8 cellular contexts compared by ENCODE assay signal in the genomic region with DNA sequence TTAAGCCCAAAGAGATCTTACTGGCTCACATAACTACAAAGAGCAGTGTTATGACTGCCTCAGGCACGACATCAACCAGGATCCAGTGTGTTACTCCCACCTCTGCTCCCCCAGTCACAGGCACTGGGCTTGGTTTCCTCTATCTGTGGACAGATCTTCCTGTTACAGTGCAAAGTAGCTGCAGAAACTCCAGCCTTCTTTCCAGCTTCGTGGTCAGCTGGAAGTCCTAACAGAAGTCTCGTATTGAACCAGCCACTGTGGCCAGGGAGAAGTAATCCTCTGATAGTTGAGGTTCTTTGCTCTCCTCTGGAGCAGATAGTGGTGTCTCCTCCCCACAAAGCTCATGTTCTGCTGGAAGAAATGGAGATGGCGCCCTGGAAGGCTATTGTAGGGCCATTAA. TPM values are rescaled to one million over a fixed set of nuclear protein-coding genes. Genes with fewer than 3 reads are reported as not detected.
A peak's percentile ranks its signal among the peaks of the same experiment; 100 is the strongest.
DNase-seq lines count a peak whose midpoint lies in the region; ATAC-seq and TF ChIP-seq lines count a peak whose summit lies in the region.
"Not testable (repeated sequence)": the region's sequence is repeated elsewhere in the genome, so short reads cannot be mapped to it uniquely, and the experiment has no call there.

No MANE protein-coding gene starts in this region.

- not testable (repeated sequence) for H3K27me3 Mint-ChIP-seq in CD14-positive monocyte (ENCODE audit: low read depth in 3 of 3); T-helper 2 cell treated with Interferon-gamma antibody and Interleukin-4, amounts not matched to agents 5 μg/mL and 100 μg/mL, for 36 hours (ENCODE audit: low read depth); osteocyte (ENCODE audit: unreplicated experiment)

- H3K36me3 ChIP-seq in esophagus muscularis mucosa: peaks cover 15 to 74% (median 38%) of the 10 kb centered on the region in 4 donors
- peaks cover 4 to 67% (median 31%) of the 10 kb centered on the region in 4 donors for H3K36me3 ChIP-seq in right lobe of liver
- peaks cover 26 to 44% (median 28%) of the 10 kb centered on the region in 3 donors for H3K36me3 ChIP-seq in tibial artery

- H3K4me3 Mint-ChIP-seq in CD14-positive monocyte; T-helper 2 cell treated with Interferon-gamma antibody and Interleukin-4, amounts not matched to agents 5 μg/mL and 100 μg/mL, for 36 hours; osteocyte (ENCODE audit: unreplicated experiment): not testable (repeated sequence)

- H3K27ac Mint-ChIP-seq in CD14-positive monocyte (peak overlapping the region in 6 of 7 donors; percentile 12 to 84 (median 48)), osteocyte (ENCODE audit: unreplicated experiment) (peak overlapping the region; percentile 84)
- peak overlapping the region; percentile 31 for H3K27ac Mint-ChIP-seq in T-helper 2 cell treated with Interferon-gamma antibody and Interleukin-4, amounts not matched to agents 5 μg/mL and 100 μg/mL, for 36 hours

- H3K9me3 ChIP-seq in esophagus muscularis mucosa, right lobe of liver, tibial artery: not testable (repeated sequence)

- peaks cover 14% of the 10 kb centered on the region for H3K4me1 Mint-ChIP-seq in CD14-positive monocyte
- H3K4me1 Mint-ChIP-seq in T-helper 2 cell treated with Interferon-gamma antibody and Interleukin-4, amounts not matched to agents 5 μg/mL and 100 μg/mL, for 36 hours (ENCODE audit: low read depth): peaks cover 18% of the 10 kb centered on the region
- peaks cover 46% of the 10 kb centered on the region for H3K4me1 Mint-ChIP-seq in osteocyte (ENCODE audit: unreplicated experiment)

- TF ChIP-seq CTCF in CD14-positive monocyte (IDR thresholded peaks at IDR 0.05); esophagus muscularis mucosa (IDR thresholded peaks at IDR 0.05); right lobe of liver (IDR thresholded peaks at IDR 0.05); osteocyte (IDR thresholded peaks at IDR 0.05); tibial artery (IDR thresholded peaks at IDR 0.05): not testable (repeated sequence)

- TF ChIP-seq POLR2A in esophagus muscularis mucosa (IDR thresholded peaks at IDR 0.05; ENCODE audit: low read depth); right lobe of liver (IDR thresholded peaks at IDR 0.05): not testable (repeated sequence)

- DNase-seq in CD14-positive monocyte (ENCODE audit: low spot score); T-helper 2 cell treated with Interferon-gamma antibody and Interleukin-4, amounts not matched to agents 5 μg/mL and 100 μg/mL, for 36 hours (ENCODE audit: low spot score); esophagus muscularis mucosa (ENCODE audit: extremely low spot score); right lobe of liver; osteocyte (ENCODE audit: extremely low spot score, unreplicated experiment); tibial artery: not testable (repeated sequence)
- DNase-seq in M059J (ENCODE audit: low read depth) (peak; percentile 44), amniotic epithelial cell (ENCODE audit: low read depth) (peak; percentile 46)

- H3K27ac ChIP-seq in esophagus muscularis mucosa (replicated peaks in 1 of 4): peak overlapping the region; percentile 14 to 65 (median 46)
- peak overlapping the region in 1 of 3 donors; percentile 12 for H3K27ac ChIP-seq in right lobe of liver
- H3K27ac ChIP-seq in tibial artery: peak overlapping the region; percentile 24 to 50

- TF ChIP-seq EP300 in esophagus muscularis mucosa (IDR thresholded peaks at IDR 0.05): not testable (repeated sequence)

- H3K9me3 Mint-ChIP-seq in CD14-positive monocyte; T-helper 2 cell treated with Interferon-gamma antibody and Interleukin-4, amounts not matched to agents 5 μg/mL and 100 μg/mL, for 36 hours; osteocyte (ENCODE audit: unreplicated experiment): not testable (repeated sequence)

- H3K27me3 ChIP-seq in esophagus muscularis mucosa, right lobe of liver, tibial artery: not testable (repeated sequence)

- H3K36me3 Mint-ChIP-seq in CD14-positive monocyte: peaks cover 64 to 94% of the 10 kb centered on the region in 2 donors
- peaks cover 26% of the 10 kb centered on the region for H3K36me3 Mint-ChIP-seq in T-helper 2 cell treated with Interferon-gamma antibody and Interleukin-4, amounts not matched to agents 5 μg/mL and 100 μg/mL, for 36 hours (ENCODE audit: low read depth)
- H3K36me3 Mint-ChIP-seq in osteocyte (ENCODE audit: unreplicated experiment): peaks cover 40% of the 10 kb centered on the region

- H3K4me1 ChIP-seq in esophagus muscularis mucosa: peaks cover 0 to 39% (median 28%) of the 10 kb centered on the region in 4 donors
- H3K4me1 ChIP-seq in right lobe of liver: peaks cover 0 to 16% (median 6%) of the 10 kb centered on the region in 4 donors
- peaks cover 0 to 37% (median 4%) of the 10 kb centered on the region in 4 donors for H3K4me1 ChIP-seq in tibial artery

- 82% methylated on average over 4 of the region's 4 CpGs for WGBS in esophagus muscularis mucosa
- 66% methylated on average over 4 of the region's 4 CpGs for WGBS in right lobe of liver (ENCODE audit: insufficient coverage, low coverage, low lambda C conversion rate, missing lambda C conversion rate)

- intact Hi-C loops in CD14-positive monocyte (cut with micrococcal nuclease); esophagus muscularis mucosa (cut with DNase I); right lobe of liver (cut with DNase I); tibial artery (cut with DNase I; ENCODE audit: low total_unique reads): not testable (repeated sequence)

- ATAC-seq in right lobe of liver: peak; percentile 5 to 28 (median 10)

- not testable (repeated sequence) for H3K4me3 ChIP-seq in esophagus muscularis mucosa, right lobe of liver, tibial artery

RNA-seq across cellular contexts. Expression of gene NTAN1, which starts 39.5 kb away (rescaled TPM):
- polyA plus RNA-seq in CD14-positive monocyte: 10 to 100 TPM; 37.3 to 40.4 TPM
- total RNA-seq in M059J (2014; rRNA removed; shearing (Covaris generic)): 68.6 and 102 TPM in 2 replicates
- total RNA-seq in esophagus muscularis mucosa (10 to 100 TPM; 61.1 to 74.8 (median 63.5) TPM), right lobe of liver (10 to 100 TPM; 14.7 to 30.0 (median 16.8) TPM), osteocyte (54.9 and 56.4 TPM in 2 replicates)

RNA-seq across cellular contexts. Expression of gene PDXDC1, which starts 41.5 kb away (rescaled TPM):
- polyA plus RNA-seq in CD14-positive monocyte: 10 to 100 TPM; 22.3 to 36.0 TPM
- total RNA-seq in M059J (2014; rRNA removed; shearing (Covaris generic)): 68.2 and 95.5 TPM in 2 replicates
- total RNA-seq in esophagus muscularis mucosa (10 to 100 TPM; 74.3 to 91.3 (median 85.9) TPM), right lobe of liver (100 to 1,000 TPM in 4 of 6 experiments, 10 to 100 TPM in 2; 78.8 to 144 (median 111) TPM), osteocyte (107 and 109 TPM in 2 replicates)

Comparison
In these comparisons a context has a peak if more than half of its experiments do, and no peak if none do; other contexts are left out.
1. H3K27ac Mint-ChIP-seq: peak in every context shown above with its lines; median percentile 84 in osteocyte; 48 in CD14-positive monocyte; 31 in T-helper 2 cell treated with Interferon-gamma antibody and Interleukin-4, amounts not matched to agents 5 μg/mL and 100 μg/mL, for 36 hours.